Comparison of ENCODE assay signal across 20 cellular contexts in the genomic region with DNA sequence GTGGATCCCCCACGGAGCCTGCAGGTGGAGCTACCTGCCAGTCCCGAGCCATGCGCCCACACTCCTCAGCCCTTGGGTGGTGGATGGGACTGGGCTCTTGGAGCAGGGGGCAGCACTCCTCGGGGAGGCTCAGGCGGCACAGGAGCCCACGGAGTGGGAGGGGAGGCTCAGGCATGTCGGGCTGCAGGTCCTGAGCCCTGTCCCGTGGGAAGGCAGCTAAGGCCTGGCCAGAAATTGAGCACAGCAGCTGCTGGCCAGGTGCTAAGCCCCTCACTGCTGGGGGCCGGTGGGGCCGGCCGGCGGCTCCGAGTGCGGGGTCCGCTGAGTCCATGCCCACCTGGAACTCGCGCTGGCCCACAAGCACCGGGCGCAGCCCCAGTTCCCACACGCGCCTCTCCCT.
DNase-seq lines count a peak whose midpoint lies in the region; ATAC-seq, FAIRE-seq and TF ChIP-seq lines count a peak whose summit lies in the region.
"Had no signal": no experiment of that assay in that cellular context is flagged by ENCODE, and none has a peak within 500 bp of the region (broad histone marks: within the 10 kb centered on the region; RNA-seq: fewer than 3 reads in every experiment).

No MANE protein-coding gene starts in this region.

- no TSS peak for BruUV-seq in HepG2 (replicated peaks; lab: Mats Ljungman, UMichigan)

- no peaks in the 10 kb centered on the region for H3K79me2 ChIP-seq in HepG2 (ENCODE audit: insufficient read depth, low read length)

- no peak overlapping the region for H3K27ac ChIP-seq in HepG2 (ENCODE audit: extremely low read length, insufficient read depth, low read length)
- H3K27ac ChIP-seq: 22Rv1; A549; BLaER1 treated with 17β-estradiol and CSF1 and Interleukin-3, amounts not matched to agents 10 nM and 100 nM; C4-2B had no signal

- peak; percentile 56; the same call in 2 of the 3 replicates for ATAC-seq in HepG2
- no peak for ATAC-seq in HG03280 (IDR thresholded peaks at IDR 0.05; ENCODE audit: unreplicated experiment)
- ATAC-seq: A549; CD8-positive, alpha-beta T cell had no signal

- intact Hi-C loops in HepG2 (cut with micrococcal nuclease; ENCODE audit: unreplicated experiment), result no loop called here

- no peaks in the 10 kb centered on the region for H3K36me3 ChIP-seq in HepG2 (replicated peaks in 1 of 2; ENCODE audit: control insufficient read depth in 1 of 2, insufficient read depth in 2 of 2, low read length in 2 of 2)
- H3K36me3 ChIP-seq: BLaER1 treated with 17β-estradiol and CSF1 and Interleukin-3, amounts not matched to agents 10 nM and 100 nM had no signal

- TF ChIP-seq POLR2A in HepG2 (IDR thresholded peaks at IDR 0.05; ENCODE audit: insufficient read depth in 1 of 2, low read depth in 2 of 2, low read length in 2 of 2), result no peak

- H3K27me3 ChIP-seq in HepG2 (ENCODE audit: control insufficient read depth in 1 of 2, insufficient read depth in 2 of 2, low read length in 2 of 2), result no peaks in the 10 kb centered on the region
- H3K27me3 ChIP-seq: BLaER1 treated with 17β-estradiol and CSF1 and Interleukin-3, amounts not matched to agents 10 nM and 100 nM had no signal

- H3K9ac ChIP-seq in HepG2 (ENCODE audit: insufficient read depth, low read depth, low read length), result no peak overlapping the region
- H3K9ac ChIP-seq: BLaER1 treated with 17β-estradiol and CSF1 and Interleukin-3, amounts not matched to agents 10 nM and 100 nM had no signal

- H2AFZ ChIP-seq in HepG2 (ENCODE audit: low read length), result no peak overlapping the region

- POLR2A ChIA-PET in HepG2 (lab: Yijun Ruan, JAX), result no interaction called here

- 0 out of 2 replicates have a peak, but pooled peaks have one; percentile 15 for TF ChIP-seq CTCF in HepG2 (CRISPR knock-in tag; IDR thresholded peaks at IDR 0.05)

- H3K4me1 ChIP-seq in HepG2 (ENCODE audit: insufficient read depth, low read length), result no peaks in the 10 kb centered on the region
- H3K4me1 ChIP-seq: A549; BLaER1 treated with 17β-estradiol and CSF1 and Interleukin-3, amounts not matched to agents 10 nM and 100 nM; Caco-2 had no signal

- no peak for TF ChIP-seq EP300 in HepG2 (IDR thresholded peaks at IDR 0.05; ENCODE audit: low read depth in 2 of 2, low read length in 2 of 2)
- no peak for TF ChIP-seq EP300 in HepG2 (CRISPR knock-in tag; IDR thresholded peaks at IDR 0.05; ENCODE audit: borderline replicate concordance)

- no peak overlapping the region for H3K4me2 ChIP-seq in HepG2 (ENCODE audit: low read depth, low read length)
- H3K4me2 ChIP-seq: A549; BLaER1 treated with 17β-estradiol and CSF1 and Interleukin-3, amounts not matched to agents 10 nM and 100 nM had no signal

- CTCF ChIA-PET in HepG2 (lab: Yijun Ruan, JAX; ENCODE audit: low intra/inter-chr PET ratio, low total read pairs), result no interaction called here

- DNase-seq in activated gamma-delta T cell (lab: John Stamatoyannopoulos, UW) (peak; percentile 4), activated gamma-delta T cell treated with Interleukin-2 at 50 U/mL for 16 hours (no peak), HepG2 (ENCODE audit: low spot score) (no peak), HCEC 1CT (no peak)
- DNase-seq: AML-193; Caco-2; Calu3; CD4-positive, alpha-beta T cell; CD8-positive, alpha-beta T cell; DMS79 treated with DMSO at 0.1 percent for 48 hours; GF-D8 had no signal

- TF ChIP-seq RAD21 in HepG2 (CRISPR knock-in tag; IDR thresholded peaks at IDR 0.05), result no peak

- FAIRE-seq in HepG2 (lab: Jason Lieb, UNC), result no peak
- FAIRE-seq: A549, D721Med, G401.6, GM12891, GM19239 had no signal

- 59% methylated on average over 8 of the region's 21 CpGs for WGBS in HepG2 (ENCODE audit: low lambda C conversion rate)

- in situ Hi-C loops in HepG2 (cut with HindIII; ENCODE audit: extremely low pct_ligation_motif_present, low pct_unique_long_range_greater_than_20kb), result no loop called here

- H3K4me3 ChIP-seq in HepG2 (replicated peaks in 1 of 3; ENCODE audit: insufficient read depth in 1 of 3, low read depth in 2 of 3, low read length in 3 of 3), result no peak overlapping the region
- H3K4me3 ChIP-seq: A549; BLaER1 treated with 17β-estradiol and CSF1 and Interleukin-3, amounts not matched to agents 10 nM and 100 nM had no signal

- H3K9me3 ChIP-seq in HepG2 (ENCODE audit: low read length), result no peaks in the 10 kb centered on the region
- H3K9me3 ChIP-seq: A549, Caco-2 had no signal

- no peaks in the 10 kb centered on the region for H4K20me1 ChIP-seq in HepG2 (ENCODE audit: insufficient read depth, low read length)
- H4K20me1 ChIP-seq: BLaER1 treated with 17β-estradiol and CSF1 and Interleukin-3, amounts not matched to agents 10 nM and 100 nM had no signal

TF ChIP-seq in HepG2, 621 proteins besides CTCF, POLR2A, EP300 and RAD21:
- no peak for TF ChIP-seq ZNF839 (CRISPR knock-in tag; IDR thresholded peaks at IDR 0.05; ENCODE audit: borderline replicate concordance)
- no peak for TF ChIP-seq ZFP37 (CRISPR knock-in tag; IDR thresholded peaks at IDR 0.05; ENCODE audit: borderline replicate concordance)
- TF ChIP-seq KDM4B (CRISPR knock-in tag; IDR thresholded peaks at IDR 0.05), result no peak
- TF ChIP-seq ZNF510 (CRISPR knock-in tag; IDR thresholded peaks at IDR 0.05; ENCODE audit: low read depth), result no peak
- no peak for TF ChIP-seq MAFK (conservative IDR thresholded peaks at IDR 0.05 in 1 of 2, IDR thresholded peaks at IDR 0.05 in 1 of 2; ENCODE audit: low read length in 2 of 2)
- TF ChIP-seq ZNF263 (CRISPR knock-in tag; IDR thresholded peaks at IDR 0.05), result no peak
- no peak for TF ChIP-seq ZEB1 (IDR thresholded peaks at IDR 0.05; ENCODE audit: insufficient replicate concordance, low read depth)
TF ChIP-seq in HepG2: peak in this region for 0.
